Comparison of ENCODE assay signal across 8 cellular contexts in the genomic region with DNA sequence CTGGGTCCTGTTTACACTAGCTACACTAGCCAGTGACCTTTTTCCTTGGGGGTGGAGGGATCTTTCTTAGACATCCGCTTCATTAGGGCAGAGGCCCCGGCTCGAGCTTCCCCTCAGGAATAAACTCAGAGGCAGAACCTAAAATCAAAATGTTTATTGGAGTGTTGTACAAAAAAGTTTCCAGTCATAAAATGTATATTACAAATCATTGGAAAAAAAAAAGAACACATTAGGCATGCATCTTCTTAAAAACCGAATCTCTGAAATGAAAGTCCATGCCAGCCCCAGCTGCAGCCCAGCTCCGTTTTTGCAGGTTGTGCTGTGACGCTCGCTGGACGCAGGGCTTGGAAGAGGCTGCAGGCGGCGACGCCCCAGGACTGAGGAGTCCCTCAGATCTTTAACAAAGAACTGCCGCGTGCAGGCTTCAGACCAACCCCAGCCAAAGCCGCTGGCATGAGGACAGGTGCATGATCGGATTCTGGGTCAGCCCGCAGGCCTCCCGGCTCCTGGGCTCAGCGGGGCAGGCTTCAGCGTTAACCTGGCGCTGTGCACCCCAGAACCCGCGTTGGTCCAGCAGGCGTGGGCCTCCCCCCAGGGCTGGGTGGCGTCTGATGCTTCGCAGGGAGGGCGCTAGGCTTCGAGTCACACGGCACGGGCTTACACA. TPM values are rescaled to one million over a fixed set of nuclear protein-coding genes. Genes with fewer than 3 reads are reported as not detected.
DNase-seq lines count a peak whose midpoint lies in the region; ATAC-seq and TF ChIP-seq lines count a peak whose summit lies in the region.

No MANE protein-coding gene starts in this region.

- TF ChIP-seq CTCF in Panc1 (IDR thresholded peaks at IDR 0.05) (no peak), mucosa of descending colon (IDR thresholded peaks at IDR 0.05) (no peak)

- peak overlapping the region; percentile 97 for H3K9ac ChIP-seq in endocrine pancreas (ENCODE audit: control insufficient read depth, insufficient read depth, low read length)

- intact Hi-C loops in Panc1 (cut with micrococcal nuclease; ENCODE audit: unreplicated experiment), result no loop called here
- intact Hi-C loops in mucosa of descending colon (cut with DNase I, micrococcal nuclease), result no loop called here

- peak; percentile 51 to 77 (median 62) for DNase-seq in NCI-H1417 (lab: John Stamatoyannopoulos, UW)
- no peak for DNase-seq in NCI-H1417 treated with DMSO at 0.1 percent for 48 hours (lab: John Stamatoyannopoulos, UW)
- no peak for DNase-seq in Panc1 (ENCODE audit: low read depth, low spot score)
- peak; percentile 46 to 60 (median 59) for DNase-seq in mucosa of descending colon
- DNase-seq in stimulated activated CD4-positive, alpha-beta T cell treated with anti-CD3 and anti-CD28 coated beads, Interleukin-4, amount 100 ng/mL, for 1 hour, result no peak
- no peak for DNase-seq in kidney glomerular epithelial cell (lab: John Stamatoyannopoulos, UW)

- BruUV-seq in Panc1 (replicated peaks; lab: Mats Ljungman, UMichigan), result TSS peak; percentile 72

- H3K36me3 ChIP-seq in Panc1 (ENCODE audit: control insufficient read depth, insufficient read depth, low read length) (peaks cover 2% of the 10 kb centered on the region; the same call in 1 of the 2 replicates), endocrine pancreas (ENCODE audit: control insufficient read depth, insufficient read depth, low read length) (no peaks in the 10 kb centered on the region), mucosa of descending colon (ENCODE audit: low read depth) (no peaks in the 10 kb centered on the region)

- CTCF ChIA-PET in Panc1 (lab: Charles Lee), result no interaction called here

- H3K9me3 ChIP-seq in Panc1 (ENCODE audit: control insufficient read depth, insufficient read depth, low read depth, low read length) (no peaks in the 10 kb centered on the region), endocrine pancreas (ENCODE audit: control insufficient read depth, low read length) (no peaks in the 10 kb centered on the region), mucosa of descending colon (no peaks in the 10 kb centered on the region)

- ATAC-seq in Panc1 (peak; percentile 23; the same call in 1 of the 2 replicates), mucosa of descending colon (peak; percentile 16), GM18909 (IDR thresholded peaks at IDR 0.05; ENCODE audit: poor library complexity, unreplicated experiment) (no peak)

- peak overlapping the region; percentile 76 to 80 for H3K4me3 ChIP-seq in Panc1 (ENCODE audit: low read depth in 2 of 2, low read length in 2 of 2)
- peak overlapping the region; percentile 66 for H3K4me3 ChIP-seq in endocrine pancreas (ENCODE audit: control insufficient read depth, insufficient read depth, low read length)
- peak overlapping the region; percentile 87 for H3K4me3 ChIP-seq in mucosa of descending colon

- in situ Hi-C loops in Panc1 (cut with HindIII; ENCODE audit: low pct_unique_long_range_greater_than_20kb, low sequenced_read_pairs), result no loop called here

- H3K27ac ChIP-seq in Panc1 (ENCODE audit: low read length), result peak overlapping the region; percentile 85

- POLR2A ChIA-PET in Panc1 (lab: Charles Lee), result interaction anchor here (0.7 kb wide), 1 partner anchor 285 kb away, joined by 3 read pairs; no protein-coding TSS in a partner anchor

- H3K27me3 ChIP-seq in Panc1 (ENCODE audit: control insufficient read depth, insufficient read depth, low read length) (no peaks in the 10 kb centered on the region), endocrine pancreas (ENCODE audit: control insufficient read depth, insufficient read depth, low read length) (no peaks in the 10 kb centered on the region)

- H3K4me1 ChIP-seq in Panc1 (ENCODE audit: control insufficient read depth, insufficient read depth, low read length), result peaks cover 10% of the 10 kb centered on the region; the same call in 1 of the 2 replicates
- no peaks in the 10 kb centered on the region for H3K4me1 ChIP-seq in endocrine pancreas (ENCODE audit: control insufficient read depth, insufficient read depth, low read length)
- peaks cover 22% of the 10 kb centered on the region for H3K4me1 ChIP-seq in mucosa of descending colon (ENCODE audit: low read depth)

RNA-seq across cellular contexts. Expression of gene TIMM13, which starts 0.8 kb away (rescaled TPM):
- 128 TPM for total RNA-seq in Panc1 (2021; ENCODE audit: unreplicated experiment)
- polyA plus RNA-seq in Panc1 (2012; ENCODE audit: insufficient read length), result 172 TPM
- 100 to 1,000 TPM in 2 of 3 donors, 10 to 100 TPM in 1; 75.4 to 130 (median 104) TPM for total RNA-seq in mucosa of descending colon

RNA-seq across cellular contexts. Expression of gene LMNB2, which starts 28.6 kb away (rescaled TPM):
- 159 TPM for total RNA-seq in Panc1 (2021; ENCODE audit: unreplicated experiment)
- polyA plus RNA-seq in Panc1 (2012; ENCODE audit: insufficient read length), result 166 TPM
- total RNA-seq in mucosa of descending colon, result 10 to 100 TPM; 21.1 to 47.8 (median 22.1) TPM

RNA-seq across cellular contexts. Expression of gene GADD45B, which starts 47.8 kb away (rescaled TPM):
- total RNA-seq in Panc1 (2021; ENCODE audit: unreplicated experiment) (56.2 TPM), mucosa of descending colon (10 to 100 TPM; 30.6 to 45.5 (median 35.9) TPM)
- 43.3 TPM for polyA plus RNA-seq in Panc1 (2012; ENCODE audit: insufficient read length)

Comparison
In these comparisons a context has a peak if more than half of its experiments do, and no peak if none do; other contexts are left out.
1. DNase-seq: peak in NCI-H1417 (3 of 3) and mucosa of descending colon (3 of 3); none in NCI-H1417 treated with DMSO at 0.1 percent for 48 hours (single experiment), Panc1 (single experiment), stimulated activated CD4-positive, alpha-beta T cell treated with anti-CD3 and anti-CD28 coated beads, Interleukin-4, amount 100 ng/mL, for 1 hour (single experiment) and kidney glomerular epithelial cell (single experiment).
2. Peak in every context shown above with its lines, with median percentiles within 50 percentile points of each other: H3K4me3 ChIP-seq.